Comparison of ENCODE assay signal across 1 cellular context in the genomic region with DNA sequence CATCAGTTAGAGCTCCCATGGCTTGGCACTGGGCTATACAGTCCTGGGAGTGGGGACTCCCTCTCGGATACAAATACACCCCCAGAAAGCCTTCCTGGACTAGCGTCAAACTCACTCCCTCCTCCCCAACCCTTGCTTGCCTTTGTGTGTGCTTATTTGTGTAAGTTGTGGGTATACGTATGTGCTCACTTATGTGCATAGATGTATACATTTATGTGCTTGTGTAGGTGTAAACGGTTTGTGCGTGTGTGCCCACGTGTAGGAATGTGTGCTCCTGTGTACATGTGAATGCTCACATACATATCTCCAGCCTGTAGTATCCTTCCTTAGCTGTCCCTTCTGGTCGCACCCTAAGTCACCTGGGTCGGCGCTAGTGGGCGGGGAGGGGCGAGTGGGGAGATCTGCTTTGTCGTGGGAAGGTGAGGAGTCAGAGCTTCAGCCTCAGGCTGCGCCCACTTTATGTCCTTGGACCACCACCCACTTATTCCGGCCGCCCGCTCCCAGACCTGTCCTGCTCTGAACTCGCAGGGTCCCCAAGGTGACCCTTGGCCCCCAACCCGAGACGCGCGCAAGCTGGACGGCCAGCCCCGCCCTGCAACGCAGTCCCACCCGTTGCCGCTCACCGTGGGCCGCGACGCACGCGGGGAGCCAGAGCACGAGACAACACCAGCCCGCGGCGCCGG.
A peak's percentile ranks its signal among the peaks of the same experiment; 100 is the strongest.
TF ChIP-seq lines count a peak whose summit lies in the region.

No MANE protein-coding gene starts in this region.

TF ChIP-seq in K562, 482 proteins besides CTCF, POLR2A, EP300 and RAD21 (continued from another document and continues in another):
- TF ChIP-seq, protein P1, sequence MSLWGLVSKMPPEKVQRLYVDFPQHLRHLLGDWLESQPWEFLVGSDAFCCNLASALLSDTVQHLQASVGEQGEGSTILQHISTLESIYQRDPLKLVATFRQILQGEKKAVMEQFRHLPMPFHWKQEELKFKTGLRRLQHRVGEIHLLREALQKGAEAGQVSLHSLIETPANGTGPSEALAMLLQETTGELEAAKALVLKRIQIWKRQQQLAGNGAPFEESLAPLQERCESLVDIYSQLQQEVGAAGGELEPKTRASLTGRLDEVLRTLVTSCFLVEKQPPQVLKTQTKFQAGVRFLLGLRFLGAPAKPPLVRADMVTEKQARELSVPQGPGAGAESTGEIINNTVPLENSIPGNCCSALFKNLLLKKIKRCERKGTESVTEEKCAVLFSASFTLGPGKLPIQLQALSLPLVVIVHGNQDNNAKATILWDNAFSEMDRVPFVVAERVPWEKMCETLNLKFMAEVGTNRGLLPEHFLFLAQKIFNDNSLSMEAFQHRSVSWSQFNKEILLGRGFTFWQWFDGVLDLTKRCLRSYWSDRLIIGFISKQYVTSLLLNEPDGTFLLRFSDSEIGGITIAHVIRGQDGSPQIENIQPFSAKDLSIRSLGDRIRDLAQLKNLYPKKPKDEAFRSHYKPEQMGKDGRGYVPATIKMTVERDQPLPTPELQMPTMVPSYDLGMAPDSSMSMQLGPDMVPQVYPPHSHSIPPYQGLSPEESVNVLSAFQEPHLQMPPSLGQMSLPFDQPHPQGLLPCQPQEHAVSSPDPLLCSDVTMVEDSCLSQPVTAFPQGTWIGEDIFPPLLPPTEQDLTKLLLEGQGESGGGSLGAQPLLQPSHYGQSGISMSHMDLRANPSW (CRISPR knock-in tag; IDR thresholded peaks at IDR 0.05): no peak
- TF ChIP-seq NRF1 (conservative IDR thresholded peaks at IDR 0.05 in 1 of 2, IDR thresholded peaks at IDR 0.05 in 1 of 2) (no peak), RBM15 (IDR thresholded peaks at IDR 0.05; ENCODE audit: insufficient read depth, low read length) (no peak), ATF7 (IDR thresholded peaks at IDR 0.05) (no peak), TAL1 (IDR thresholded peaks at IDR 0.05) (no peak), SMARCE1 (IDR thresholded peaks at IDR 0.05) (no peak), ZC3H8 (IDR thresholded peaks at IDR 0.05) (no peak), CHCHD3 (CRISPR knock-in tag; IDR thresholded peaks at IDR 0.05) (no peak), TRIM24 (IDR thresholded peaks at IDR 0.05) (no peak), ZNF282 (CRISPR knock-in tag; IDR thresholded peaks at IDR 0.05) (no peak), SMAD4 (CRISPR knock-in tag; conservative IDR thresholded peaks at IDR 0.05) (no peak; the same call in 1 of the 2 replicates), CBFA2T3 (IDR thresholded peaks at IDR 0.05) (no peak), MTA2 (IDR thresholded peaks at IDR 0.05; ENCODE audit: low read depth) (no peak), GTF2A2 (tag; IDR thresholded peaks at IDR 0.05) (no peak), HOXB6 (CRISPR knock-in tag; IDR thresholded peaks at IDR 0.05; ENCODE audit: borderline replicate concordance) (no peak), CREB1 (IDR thresholded peaks at IDR 0.05) (no peak), CREB1 (CRISPR knock-in tag; IDR thresholded peaks at IDR 0.05) (no peak), POLR2AphosphoS5 (IDR thresholded peaks at IDR 0.05; ENCODE audit: control insufficient read depth, insufficient read depth, low read depth, low read length) (no peak; the same call in 1 of the 2 replicates), SAFB2 (IDR thresholded peaks at IDR 0.05; ENCODE audit: borderline replicate concordance, low read depth, low read length, severe bottlenecking) (no peak), E2F3 (CRISPR knock-in tag; IDR thresholded peaks at IDR 0.05) (0 out of 2 replicates have a peak, but pooled peaks have one; percentile 47), NCOA4 (IDR thresholded peaks at IDR 0.05; ENCODE audit: partially characterized antibody) (no peak), MECOM (CRISPR knock-in tag; IDR thresholded peaks at IDR 0.05) (no peak), MCM2 (IDR thresholded peaks at IDR 0.05; ENCODE audit: low read depth) (no peak), DNMT1 (IDR thresholded peaks at IDR 0.05) (no peak), WHSC1 (IDR thresholded peaks at IDR 0.05; ENCODE audit: low read length) (no peak), TOE1 (IDR thresholded peaks at IDR 0.05; ENCODE audit: borderline replicate concordance) (no peak), TOE1 (CRISPR knock-in tag; IDR thresholded peaks at IDR 0.05; ENCODE audit: borderline replicate concordance, low read depth) (no peak), CHD2 (IDR thresholded peaks at IDR 0.05; ENCODE audit: low read depth, low read length) (no peak), CTBP1 (IDR thresholded peaks at IDR 0.05; ENCODE audit: borderline replicate concordance) (0 out of 2 replicates have a peak, but pooled peaks have one; percentile 3), ZNF41 (CRISPR knock-in tag; conservative IDR thresholded peaks at IDR 0.05) (no peak), ZNF780A (CRISPR knock-in tag; IDR thresholded peaks at IDR 0.05) (no peak), PCBP1 (IDR thresholded peaks at IDR 0.05; ENCODE audit: low read depth, low read length, poor library complexity, severe bottlenecking) (no peak), ZNF785 (CRISPR knock-in tag; IDR thresholded peaks at IDR 0.05) (no peak), ZNF263 (CRISPR knock-in tag; IDR thresholded peaks at IDR 0.05; ENCODE audit: borderline replicate concordance) (0 out of 2 replicates have a peak, but pooled peaks have one; percentile 17), MCM7 (IDR thresholded peaks at IDR 0.05) (no peak), ZNF140 (CRISPR knock-in tag; IDR thresholded peaks at IDR 0.05) (no peak), ZNF347 (CRISPR knock-in tag; IDR thresholded peaks at IDR 0.05; ENCODE audit: low read depth) (no peak), TCFL5 (CRISPR knock-in tag; conservative IDR thresholded peaks at IDR 0.05) (no peak), ZSCAN29 (IDR thresholded peaks at IDR 0.05) (no peak)
- TF ChIP-seq, protein P2, sequence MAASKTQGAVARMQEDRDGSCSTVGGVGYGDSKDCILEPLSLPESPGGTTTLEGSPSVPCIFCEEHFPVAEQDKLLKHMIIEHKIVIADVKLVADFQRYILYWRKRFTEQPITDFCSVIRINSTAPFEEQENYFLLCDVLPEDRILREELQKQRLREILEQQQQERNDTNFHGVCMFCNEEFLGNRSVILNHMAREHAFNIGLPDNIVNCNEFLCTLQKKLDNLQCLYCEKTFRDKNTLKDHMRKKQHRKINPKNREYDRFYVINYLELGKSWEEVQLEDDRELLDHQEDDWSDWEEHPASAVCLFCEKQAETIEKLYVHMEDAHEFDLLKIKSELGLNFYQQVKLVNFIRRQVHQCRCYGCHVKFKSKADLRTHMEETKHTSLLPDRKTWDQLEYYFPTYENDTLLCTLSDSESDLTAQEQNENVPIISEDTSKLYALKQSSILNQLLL (CRISPR knock-in tag; IDR thresholded peaks at IDR 0.05; ENCODE audit: borderline replicate concordance): no peak
- TF ChIP-seq, protein P3, sequence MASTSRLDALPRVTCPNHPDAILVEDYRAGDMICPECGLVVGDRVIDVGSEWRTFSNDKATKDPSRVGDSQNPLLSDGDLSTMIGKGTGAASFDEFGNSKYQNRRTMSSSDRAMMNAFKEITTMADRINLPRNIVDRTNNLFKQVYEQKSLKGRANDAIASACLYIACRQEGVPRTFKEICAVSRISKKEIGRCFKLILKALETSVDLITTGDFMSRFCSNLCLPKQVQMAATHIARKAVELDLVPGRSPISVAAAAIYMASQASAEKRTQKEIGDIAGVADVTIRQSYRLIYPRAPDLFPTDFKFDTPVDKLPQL (IDR thresholded peaks at IDR 0.05; ENCODE audit: extremely low read depth, insufficient read length): no peak
- TF ChIP-seq, protein P4, sequence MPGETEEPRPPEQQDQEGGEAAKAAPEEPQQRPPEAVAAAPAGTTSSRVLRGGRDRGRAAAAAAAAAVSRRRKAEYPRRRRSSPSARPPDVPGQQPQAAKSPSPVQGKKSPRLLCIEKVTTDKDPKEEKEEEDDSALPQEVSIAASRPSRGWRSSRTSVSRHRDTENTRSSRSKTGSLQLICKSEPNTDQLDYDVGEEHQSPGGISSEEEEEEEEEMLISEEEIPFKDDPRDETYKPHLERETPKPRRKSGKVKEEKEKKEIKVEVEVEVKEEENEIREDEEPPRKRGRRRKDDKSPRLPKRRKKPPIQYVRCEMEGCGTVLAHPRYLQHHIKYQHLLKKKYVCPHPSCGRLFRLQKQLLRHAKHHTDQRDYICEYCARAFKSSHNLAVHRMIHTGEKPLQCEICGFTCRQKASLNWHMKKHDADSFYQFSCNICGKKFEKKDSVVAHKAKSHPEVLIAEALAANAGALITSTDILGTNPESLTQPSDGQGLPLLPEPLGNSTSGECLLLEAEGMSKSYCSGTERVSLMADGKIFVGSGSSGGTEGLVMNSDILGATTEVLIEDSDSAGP (CRISPR knock-in tag; IDR thresholded peaks at IDR 0.05): 0 out of 2 replicates have a peak, but pooled peaks have one; percentile 13
- TF ChIP-seq, protein P5, sequence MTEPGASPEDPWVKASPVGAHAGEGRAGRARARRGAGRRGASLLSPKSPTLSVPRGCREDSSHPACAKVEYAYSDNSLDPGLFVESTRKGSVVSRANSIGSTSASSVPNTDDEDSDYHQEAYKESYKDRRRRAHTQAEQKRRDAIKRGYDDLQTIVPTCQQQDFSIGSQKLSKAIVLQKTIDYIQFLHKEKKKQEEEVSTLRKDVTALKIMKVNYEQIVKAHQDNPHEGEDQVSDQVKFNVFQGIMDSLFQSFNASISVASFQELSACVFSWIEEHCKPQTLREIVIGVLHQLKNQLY (CRISPR knock-in tag; conservative IDR thresholded peaks at IDR 0.05): no peak
- TF ChIP-seq, protein P6, sequence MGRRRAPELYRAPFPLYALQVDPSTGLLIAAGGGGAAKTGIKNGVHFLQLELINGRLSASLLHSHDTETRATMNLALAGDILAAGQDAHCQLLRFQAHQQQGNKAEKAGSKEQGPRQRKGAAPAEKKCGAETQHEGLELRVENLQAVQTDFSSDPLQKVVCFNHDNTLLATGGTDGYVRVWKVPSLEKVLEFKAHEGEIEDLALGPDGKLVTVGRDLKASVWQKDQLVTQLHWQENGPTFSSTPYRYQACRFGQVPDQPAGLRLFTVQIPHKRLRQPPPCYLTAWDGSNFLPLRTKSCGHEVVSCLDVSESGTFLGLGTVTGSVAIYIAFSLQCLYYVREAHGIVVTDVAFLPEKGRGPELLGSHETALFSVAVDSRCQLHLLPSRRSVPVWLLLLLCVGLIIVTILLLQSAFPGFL (CRISPR knock-in tag; IDR thresholded peaks at IDR 0.05): no peak
- TF ChIP-seq, protein P7, sequence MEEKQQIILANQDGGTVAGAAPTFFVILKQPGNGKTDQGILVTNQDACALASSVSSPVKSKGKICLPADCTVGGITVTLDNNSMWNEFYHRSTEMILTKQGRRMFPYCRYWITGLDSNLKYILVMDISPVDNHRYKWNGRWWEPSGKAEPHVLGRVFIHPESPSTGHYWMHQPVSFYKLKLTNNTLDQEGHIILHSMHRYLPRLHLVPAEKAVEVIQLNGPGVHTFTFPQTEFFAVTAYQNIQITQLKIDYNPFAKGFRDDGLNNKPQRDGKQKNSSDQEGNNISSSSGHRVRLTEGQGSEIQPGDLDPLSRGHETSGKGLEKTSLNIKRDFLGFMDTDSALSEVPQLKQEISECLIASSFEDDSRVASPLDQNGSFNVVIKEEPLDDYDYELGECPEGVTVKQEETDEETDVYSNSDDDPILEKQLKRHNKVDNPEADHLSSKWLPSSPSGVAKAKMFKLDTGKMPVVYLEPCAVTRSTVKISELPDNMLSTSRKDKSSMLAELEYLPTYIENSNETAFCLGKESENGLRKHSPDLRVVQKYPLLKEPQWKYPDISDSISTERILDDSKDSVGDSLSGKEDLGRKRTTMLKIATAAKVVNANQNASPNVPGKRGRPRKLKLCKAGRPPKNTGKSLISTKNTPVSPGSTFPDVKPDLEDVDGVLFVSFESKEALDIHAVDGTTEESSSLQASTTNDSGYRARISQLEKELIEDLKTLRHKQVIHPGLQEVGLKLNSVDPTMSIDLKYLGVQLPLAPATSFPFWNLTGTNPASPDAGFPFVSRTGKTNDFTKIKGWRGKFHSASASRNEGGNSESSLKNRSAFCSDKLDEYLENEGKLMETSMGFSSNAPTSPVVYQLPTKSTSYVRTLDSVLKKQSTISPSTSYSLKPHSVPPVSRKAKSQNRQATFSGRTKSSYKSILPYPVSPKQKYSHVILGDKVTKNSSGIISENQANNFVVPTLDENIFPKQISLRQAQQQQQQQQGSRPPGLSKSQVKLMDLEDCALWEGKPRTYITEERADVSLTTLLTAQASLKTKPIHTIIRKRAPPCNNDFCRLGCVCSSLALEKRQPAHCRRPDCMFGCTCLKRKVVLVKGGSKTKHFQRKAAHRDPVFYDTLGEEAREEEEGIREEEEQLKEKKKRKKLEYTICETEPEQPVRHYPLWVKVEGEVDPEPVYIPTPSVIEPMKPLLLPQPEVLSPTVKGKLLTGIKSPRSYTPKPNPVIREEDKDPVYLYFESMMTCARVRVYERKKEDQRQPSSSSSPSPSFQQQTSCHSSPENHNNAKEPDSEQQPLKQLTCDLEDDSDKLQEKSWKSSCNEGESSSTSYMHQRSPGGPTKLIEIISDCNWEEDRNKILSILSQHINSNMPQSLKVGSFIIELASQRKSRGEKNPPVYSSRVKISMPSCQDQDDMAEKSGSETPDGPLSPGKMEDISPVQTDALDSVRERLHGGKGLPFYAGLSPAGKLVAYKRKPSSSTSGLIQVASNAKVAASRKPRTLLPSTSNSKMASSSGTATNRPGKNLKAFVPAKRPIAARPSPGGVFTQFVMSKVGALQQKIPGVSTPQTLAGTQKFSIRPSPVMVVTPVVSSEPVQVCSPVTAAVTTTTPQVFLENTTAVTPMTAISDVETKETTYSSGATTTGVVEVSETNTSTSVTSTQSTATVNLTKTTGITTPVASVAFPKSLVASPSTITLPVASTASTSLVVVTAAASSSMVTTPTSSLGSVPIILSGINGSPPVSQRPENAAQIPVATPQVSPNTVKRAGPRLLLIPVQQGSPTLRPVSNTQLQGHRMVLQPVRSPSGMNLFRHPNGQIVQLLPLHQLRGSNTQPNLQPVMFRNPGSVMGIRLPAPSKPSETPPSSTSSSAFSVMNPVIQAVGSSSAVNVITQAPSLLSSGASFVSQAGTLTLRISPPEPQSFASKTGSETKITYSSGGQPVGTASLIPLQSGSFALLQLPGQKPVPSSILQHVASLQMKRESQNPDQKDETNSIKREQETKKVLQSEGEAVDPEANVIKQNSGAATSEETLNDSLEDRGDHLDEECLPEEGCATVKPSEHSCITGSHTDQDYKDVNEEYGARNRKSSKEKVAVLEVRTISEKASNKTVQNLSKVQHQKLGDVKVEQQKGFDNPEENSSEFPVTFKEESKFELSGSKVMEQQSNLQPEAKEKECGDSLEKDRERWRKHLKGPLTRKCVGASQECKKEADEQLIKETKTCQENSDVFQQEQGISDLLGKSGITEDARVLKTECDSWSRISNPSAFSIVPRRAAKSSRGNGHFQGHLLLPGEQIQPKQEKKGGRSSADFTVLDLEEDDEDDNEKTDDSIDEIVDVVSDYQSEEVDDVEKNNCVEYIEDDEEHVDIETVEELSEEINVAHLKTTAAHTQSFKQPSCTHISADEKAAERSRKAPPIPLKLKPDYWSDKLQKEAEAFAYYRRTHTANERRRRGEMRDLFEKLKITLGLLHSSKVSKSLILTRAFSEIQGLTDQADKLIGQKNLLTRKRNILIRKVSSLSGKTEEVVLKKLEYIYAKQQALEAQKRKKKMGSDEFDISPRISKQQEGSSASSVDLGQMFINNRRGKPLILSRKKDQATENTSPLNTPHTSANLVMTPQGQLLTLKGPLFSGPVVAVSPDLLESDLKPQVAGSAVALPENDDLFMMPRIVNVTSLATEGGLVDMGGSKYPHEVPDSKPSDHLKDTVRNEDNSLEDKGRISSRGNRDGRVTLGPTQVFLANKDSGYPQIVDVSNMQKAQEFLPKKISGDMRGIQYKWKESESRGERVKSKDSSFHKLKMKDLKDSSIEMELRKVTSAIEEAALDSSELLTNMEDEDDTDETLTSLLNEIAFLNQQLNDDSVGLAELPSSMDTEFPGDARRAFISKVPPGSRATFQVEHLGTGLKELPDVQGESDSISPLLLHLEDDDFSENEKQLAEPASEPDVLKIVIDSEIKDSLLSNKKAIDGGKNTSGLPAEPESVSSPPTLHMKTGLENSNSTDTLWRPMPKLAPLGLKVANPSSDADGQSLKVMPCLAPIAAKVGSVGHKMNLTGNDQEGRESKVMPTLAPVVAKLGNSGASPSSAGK (IDR thresholded peaks at IDR 0.05): no peak
